8 cellular contexts compared by ENCODE assay signal in the genomic region with DNA sequence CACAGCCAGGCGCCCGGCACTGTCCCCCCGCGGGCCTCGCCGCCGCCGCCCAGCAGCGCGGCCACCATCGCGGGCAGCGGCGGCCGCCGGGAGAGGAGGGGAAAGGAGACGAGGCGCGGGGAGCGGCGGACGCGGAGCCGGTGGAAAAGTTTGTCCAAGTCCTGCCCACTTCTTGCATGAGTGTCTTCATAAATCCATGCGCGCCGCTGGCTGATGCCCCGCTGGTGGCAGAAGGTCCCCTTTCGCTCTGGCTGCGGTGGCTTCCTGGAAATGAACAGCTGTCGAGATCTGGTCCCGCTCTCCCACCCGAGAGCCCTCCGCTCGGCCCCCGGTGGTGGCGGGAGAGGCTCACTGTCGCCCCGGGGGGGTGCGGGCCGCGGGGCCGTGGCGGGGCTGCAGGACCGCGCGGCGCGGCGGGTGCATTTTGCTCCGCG. TPM values are rescaled to one million over a fixed set of nuclear protein-coding genes. Genes with fewer than 3 reads are reported as not detected.
DNase-seq lines count a peak whose midpoint lies in the region; ATAC-seq and TF ChIP-seq lines count a peak whose summit lies in the region.

No MANE protein-coding gene starts in this region.

- H3K4me3 ChIP-seq in vagina, result peak overlapping the region; percentile 81 to 90

- H3K36me3 ChIP-seq in vagina, result no peaks in the 10 kb centered on the region

- ATAC-seq in activated CD8-positive, alpha-beta T cell treated with anti-CD3 and anti-CD28 coated beads, Interleukin-2, amount 10 ng/mL, durations not matched to agents 7 days and 5 days, result peak; percentile 10
- ATAC-seq in HG03108 (IDR thresholded peaks at IDR 0.05; ENCODE audit: unreplicated experiment), result no peak

- peaks cover 4% of the 10 kb centered on the region for H3K9me3 Mint-ChIP-seq in activated CD8-positive, alpha-beta T cell treated with anti-CD3 and anti-CD28 coated beads, Interleukin-2, amount 10 ng/mL, durations not matched to agents 7 days and 5 days (ENCODE audit: insufficient read depth)
- peaks cover under 1% of the 10 kb centered on the region for H3K9me3 Mint-ChIP-seq in neural crest cell

- CTCF ChIA-PET in activated CD8-positive, alpha-beta T cell treated with anti-CD3 and anti-CD28 coated beads, Interleukin-2, amount 10 ng/mL, durations not matched to agents 7 days and 5 days (lab: Charles Lee), result no interaction called here

- H3K27ac ChIP-seq in vagina, result peak overlapping the region; percentile 90

- H3K4me1 Mint-ChIP-seq in activated CD8-positive, alpha-beta T cell treated with anti-CD3 and anti-CD28 coated beads, Interleukin-2, amount 10 ng/mL, durations not matched to agents 7 days and 5 days (ENCODE audit: low read depth), result peaks cover 16% of the 10 kb centered on the region
- peaks cover 54% of the 10 kb centered on the region for H3K4me1 Mint-ChIP-seq in neural crest cell

- H3K27me3 Mint-ChIP-seq in activated CD8-positive, alpha-beta T cell treated with anti-CD3 and anti-CD28 coated beads, Interleukin-2, amount 10 ng/mL, durations not matched to agents 7 days and 5 days (ENCODE audit: low read depth), result peaks cover 32% of the 10 kb centered on the region
- peaks cover 18% of the 10 kb centered on the region for H3K27me3 Mint-ChIP-seq in neural crest cell (ENCODE audit: low read depth)

- H3K27me3 ChIP-seq in vagina, result no peaks in the 10 kb centered on the region

- intact Hi-C loops in vagina (cut with DNase I), result loop anchor here (5.0 to 10.0 kb wide), 4 partner anchors 198 to 462 kb away; no protein-coding TSS in a partner anchor

- H3K36me3 Mint-ChIP-seq in activated CD8-positive, alpha-beta T cell treated with anti-CD3 and anti-CD28 coated beads, Interleukin-2, amount 10 ng/mL, durations not matched to agents 7 days and 5 days (ENCODE audit: low read depth), result no peaks in the 10 kb centered on the region
- no peaks in the 10 kb centered on the region for H3K36me3 Mint-ChIP-seq in neural crest cell (ENCODE audit: low read depth)

- H3K9me3 ChIP-seq in vagina, result no peaks in the 10 kb centered on the region

- DNase-seq in activated effector memory CD4-positive, alpha-beta T cell treated with anti-CD3 and anti-CD28 coated beads, Interleukin-2, amount 50 U/mL, for 16 hours, result peak; percentile 78
- DNase-seq in activated effector memory CD4-positive, alpha-beta T cell treated with Interleukin-2 at 50 U/mL for 16 hours, result no peak
- DNase-seq in HuH-7.5 (ENCODE audit: low spot score) (peak; percentile 27), fibroblast of gingiva (ENCODE audit: low read depth) (peak; percentile 81), neural crest cell (ENCODE audit: low read depth, low spot score) (peak; percentile 40), vagina (ENCODE audit: extremely low spot score in 2 of 2) (no peak)
- peak; percentile 47 for DNase-seq in activated CD8-positive, alpha-beta T cell treated with anti-CD3 and anti-CD28 coated beads, Interleukin-2, amount 10 ng/mL, durations not matched to agents 7 days and 5 days

- POLR2A ChIA-PET in activated CD8-positive, alpha-beta T cell treated with anti-CD3 and anti-CD28 coated beads, Interleukin-2, amount 10 ng/mL, durations not matched to agents 7 days and 5 days (lab: Charles Lee), result no interaction called here

- peaks cover 20% of the 10 kb centered on the region for H3K4me1 ChIP-seq in vagina

- TF ChIP-seq CTCF in neural crest cell (conservative IDR thresholded peaks at IDR 0.05) (no peak), vagina (IDR thresholded peaks at IDR 0.05) (no peak)

- peak overlapping the region; percentile 57 for H3K4me3 Mint-ChIP-seq in activated CD8-positive, alpha-beta T cell treated with anti-CD3 and anti-CD28 coated beads, Interleukin-2, amount 10 ng/mL, durations not matched to agents 7 days and 5 days
- H3K4me3 Mint-ChIP-seq in neural crest cell, result peak overlapping the region; percentile 83

- H3K27ac Mint-ChIP-seq in activated CD8-positive, alpha-beta T cell treated with anti-CD3 and anti-CD28 coated beads, Interleukin-2, amount 10 ng/mL, durations not matched to agents 7 days and 5 days, result no peak overlapping the region
- peak overlapping the region; percentile 77 for H3K27ac Mint-ChIP-seq in neural crest cell (ENCODE audit: unreplicated experiment)

- no peak for TF ChIP-seq POLR2A in vagina (IDR thresholded peaks at IDR 0.05)

RNA-seq across cellular contexts. Expression of a gene that starts 0.6 kb away (rescaled TPM):
- under 1 TPM in 1 of 2 experiments, not detected in 1; 0.18 TPM for total RNA-seq in activated CD8-positive, alpha-beta T cell treated with anti-CD3 and anti-CD28 coated beads, Interleukin-2, amount 10 ng/mL, durations not matched to agents 7 days and 5 days
- 23.3 and 24.6 TPM in 2 replicates for total RNA-seq in neural crest cell
- 163 TPM for total RNA-seq in vagina

Comparison
In these comparisons a context has a peak if more than half of its experiments do, and no peak if none do; other contexts are left out.
1. DNase-seq: peak in activated effector memory CD4-positive, alpha-beta T cell treated with anti-CD3 and anti-CD28 coated beads, Interleukin-2, amount 50 U/mL, for 16 hours (single experiment), HuH-7.5 (single experiment), activated CD8-positive, alpha-beta T cell treated with anti-CD3 and anti-CD28 coated beads, Interleukin-2, amount 10 ng/mL, durations not matched to agents 7 days and 5 days (single experiment), fibroblast of gingiva (single experiment) and neural crest cell (single experiment); none in activated effector memory CD4-positive, alpha-beta T cell treated with Interleukin-2 at 50 U/mL for 16 hours (single experiment) and vagina (0 of 2).
2. RNA of a gene that starts 0.6 kb away (total RNA-seq): 163 TPM in vagina (single experiment) and 23.3 to 24.6 TPM in neural crest cell; 0.18 TPM in activated CD8-positive, alpha-beta T cell treated with anti-CD3 and anti-CD28 coated beads, Interleukin-2, amount 10 ng/mL, durations not matched to agents 7 days and 5 days; every median in the first group is over 10 times any median in the second.